ENCODE assay signal across 8 cellular contexts in genomic region chr12:53441040-53441833, GRCh38. TPM values are rescaled to one million over a fixed set of nuclear protein-coding genes. Genes with fewer than 3 reads are reported as not detected.
DNase-seq lines count a peak whose midpoint lies in the region; ATAC-seq and TF ChIP-seq lines count a peak whose summit lies in the region.

TSS of gene PRR13 (plus strand) at chr12:53441734. CDS start at chr12:53442715, 981 bp downstream.

- H3K27me3 ChIP-seq in IMR-90 (ENCODE audit: control insufficient read depth, insufficient read depth, low read length) (no peaks in the 10 kb centered on the region), mononuclear cell (ENCODE audit: insufficient read depth, low read length) (no peaks in the 10 kb centered on the region)

- ATAC-seq in GM21528 (IDR thresholded peaks at IDR 0.05; ENCODE audit: low FRiP score, unreplicated experiment) (peak; percentile 98), IMR-90 (ENCODE audit: low read depth) (peak; percentile 99)

- BruUV-seq in IMR-90 (replicated peaks; lab: Mats Ljungman, UMichigan), result no TSS peak

- peak within 1 kb of the TSS; percentile 97 for H3K23ac ChIP-seq in IMR-90 (ENCODE audit: low read depth, low read length)

- no peaks in the 10 kb centered on the region; the same call in 1 of the 2 replicates for H3K9me1 ChIP-seq in IMR-90 (ENCODE audit: insufficient read depth, low read length)

- no peak for TF ChIP-seq RAD21 in IMR-90 (IDR thresholded peaks at IDR 0.05; ENCODE audit: low read length)

- dilution Hi-C loops in IMR-90 (cut with HindIII; ENCODE audit: low sequenced_read_pairs, unreplicated experiment), result no loop called here

- POLR2A ChIA-PET in IMR-90 (lab: Charles Lee; ENCODE audit: unreplicated experiment), result interaction anchor here (0.5 to 0.8 kb wide), 3 partner anchors 14 to 189 kb away, joined by 3 to 4 read pairs (median 4); no protein-coding TSS in a partner anchor

- H3K4ac ChIP-seq in IMR-90 (ENCODE audit: low read depth, low read length), result peak within 1 kb of the TSS; percentile 93

- peak within 1 kb of the TSS; percentile 95 for H4K5ac ChIP-seq in IMR-90 (ENCODE audit: low read depth, low read length)

- no peak for TF ChIP-seq CTCF in IMR-90 (conservative IDR thresholded peaks at IDR 0.05; ENCODE audit: low read depth, low read length)

- 5% methylated on average over 7 of the region's 31 CpGs; no CpG with 5 or more reads in 1 of the 2 experiments for WGBS in IMR-90 (ENCODE audit: extremely low coverage in 2 of 2, insufficient read length in 1 of 2), 2 experiments

- H3K9me3 ChIP-seq in IMR-90 (ENCODE audit: control insufficient read depth, insufficient read depth, low read length), result no peaks in the 10 kb centered on the region
- no peaks in the 10 kb centered on the region for H3K9me3 ChIP-seq in mononuclear cell (ENCODE audit: low read depth, low read length)

- CTCF ChIA-PET in IMR-90 (lab: Yijun Ruan, JAX), result interaction anchor here (1.0 kb wide), 2 partner anchors 20 to 120 kb away, joined by 3 to 5 read pairs; partner anchors contain the start of gene AAAS

- peak within 1 kb of the TSS; percentile 92 for H2AK9ac ChIP-seq in IMR-90 (replicated peaks; ENCODE audit: low read depth, low read length, poor library complexity)

- H3K9ac ChIP-seq in IMR-90 (ENCODE audit: low read depth, low read length), result peak within 1 kb of the TSS; percentile 88

- in situ Hi-C loops in IMR-90 (cut with MboI; ENCODE audit: low sequenced_read_pairs), result no loop called here

- H3K4me3 ChIP-seq in IMR-90 (ENCODE audit: insufficient read depth, low read depth, low read length) (peak within 1 kb of the TSS; percentile 86), mononuclear cell (ENCODE audit: low read length) (peak within 1 kb of the TSS; percentile 99)

- intact Hi-C loops in IMR-90 (cut with micrococcal nuclease), result no loop called here

- peak within 1 kb of the TSS; percentile 92 for H3K27ac ChIP-seq in IMR-90 (ENCODE audit: insufficient read depth, low read length)

- peaks cover 8% of the 10 kb centered on the region for H3K4me1 ChIP-seq in IMR-90 (ENCODE audit: control insufficient read depth, insufficient read depth, low read length)
- H3K4me1 ChIP-seq in mononuclear cell (ENCODE audit: insufficient read depth, low read length), result peaks cover 45% of the 10 kb centered on the region

- H4K20me1 ChIP-seq in IMR-90 (ENCODE audit: insufficient read depth, low read length), result no peaks in the 10 kb centered on the region

- peak within 1 kb of the TSS; percentile 98 for H3K14ac ChIP-seq in IMR-90 (replicated peaks; ENCODE audit: low read depth, low read length)

- H4K8ac ChIP-seq in IMR-90 (ENCODE audit: low read depth in 2 of 2, low read length in 2 of 2), result peak within 1 kb of the TSS; percentile 65 to 96

- H3K18ac ChIP-seq in IMR-90 (ENCODE audit: low read depth, low read length), result peak within 1 kb of the TSS; percentile 94

- H2BK20ac ChIP-seq in IMR-90 (ENCODE audit: low read depth, low read length), result peak within 1 kb of the TSS; percentile 52

- peaks cover 22 to 32% of the 10 kb centered on the region in 2 experiments for H3K79me1 ChIP-seq in IMR-90 (ENCODE audit: low read depth in 1 of 2, low read length in 2 of 2)

- peak within 1 kb of the TSS; percentile 75 for H2AK5ac ChIP-seq in IMR-90 (ENCODE audit: low read depth, low read length)

- H2AFZ ChIP-seq in IMR-90 (replicated peaks; ENCODE audit: low read length, poor library complexity), result peak within 1 kb of the TSS; percentile 87

- H2BK120ac ChIP-seq in IMR-90 (ENCODE audit: low read depth, low read length), result peak within 1 kb of the TSS; percentile 77

- peak within 1 kb of the TSS; percentile 95 for H2BK5ac ChIP-seq in IMR-90 (ENCODE audit: low read depth, low read length, poor library complexity, severe bottlenecking)

- peak within 1 kb of the TSS; percentile 79 for H4K91ac ChIP-seq in IMR-90 (ENCODE audit: insufficient read depth, low read depth, low read length)

- H2BK15ac ChIP-seq in IMR-90 (ENCODE audit: low read depth, low read length), result peak within 1 kb of the TSS; percentile 80; the same call in 2 of the 3 replicates

- H3K36me3 ChIP-seq in IMR-90 (ENCODE audit: control insufficient read depth, insufficient read depth, low read length), result peaks cover 13% of the 10 kb centered on the region; the same call in 1 of the 2 replicates

- DNase-seq in DMS 273 treated with DMSO at 0.1 percent for 48 hours (lab: John Stamatoyannopoulos, UW) (peak; percentile 96), IMR-90 (peak; percentile 99), OCI-M1 (lab: John Stamatoyannopoulos, UW) (peak; percentile 99), activated T-cell treated with anti-CD3 and anti-CD28 coated beads for 24 hours (ENCODE audit: low read depth) (peak; percentile 96), epidermal melanocyte (ENCODE audit: insufficient read length, low spot score) (peak; percentile 96)
- peak; percentile 93 to 98 for DNase-seq in stimulated activated CD8-positive, alpha-beta memory T cell treated with anti-CD3 and anti-CD28 coated beads, Interleukin-4, amount 100 ng/mL, for 1 hour (ENCODE audit: low read depth in 2 of 2, low spot score in 1 of 2)

- TF ChIP-seq POLR2A in IMR-90 (IDR thresholded peaks at IDR 0.05; ENCODE audit: low read depth, low read length), result peak; percentile 92

- H3K4me2 ChIP-seq in IMR-90 (ENCODE audit: low read depth, low read length), result peak within 1 kb of the TSS; percentile 97

- peak within 1 kb of the TSS; percentile 91 for H3K56ac ChIP-seq in IMR-90 (ENCODE audit: extremely low read depth, insufficient read depth, low read length)

TF ChIP-seq in IMR-90, 13 proteins besides CTCF, POLR2A, EP300 and RAD21:
- TF ChIP-seq SMC3 (IDR thresholded peaks at IDR 0.05; ENCODE audit: low read depth, low read length) (no peak), NFE2L2 (IDR thresholded peaks at IDR 0.05; ENCODE audit: low read depth, low read length) (no peak), MXI1 (IDR thresholded peaks at IDR 0.05; ENCODE audit: borderline replicate concordance, low read depth, low read length) (peak; percentile 40; the same call in 1 of the 2 replicates), FOS (IDR thresholded peaks at IDR 0.05; ENCODE audit: low read depth, low read length) (no peak), CEBPB (IDR thresholded peaks at IDR 0.05; ENCODE audit: low read depth, low read length) (peak; percentile 89), MAZ (IDR thresholded peaks at IDR 0.05; ENCODE audit: borderline replicate concordance, low read depth, low read length) (peak; percentile 38; the same call in 1 of the 2 replicates), RFX5 (IDR thresholded peaks at IDR 0.05; ENCODE audit: low read depth, low read length) (no peak), USF2 (IDR thresholded peaks at IDR 0.05; ENCODE audit: low read depth, low read length) (peak; percentile 61; the same call in 1 of the 2 replicates)

RNA-seq across cellular contexts. Expression of gene PRR13, which starts in this region (rescaled TPM):
- total RNA-seq in IMR-90 (2012; rRNA removed), result 25.5 and 31.4 TPM in 2 replicates
- 95.7 and 114 TPM in 2 replicates for polyA plus RNA-seq in IMR-90 (2012; rRNA removed)
- 64.4 and 67.7 TPM in 2 replicates for polyA plus RNA-seq in IMR-90 (2012; cell fraction: cytosol; rRNA removed)
- polyA plus RNA-seq in IMR-90 (2012; cell fraction: nucleus; rRNA removed; ENCODE audit: low replicate concordance), result 27.8 and 46.6 TPM in 2 replicates
- 104 TPM for total RNA-seq in mononuclear cell

Comparison
In these comparisons a context has a peak if more than half of its experiments do, and no peak if none do; other contexts are left out.
1. Peak in every context shown above with its lines: DNase-seq, ATAC-seq, H3K4me3 ChIP-seq and H3K27ac ChIP-seq.